Comparison of ENCODE assay signal across 1 cellular context in genomic region chr16:85567101-85567866, GRCh38.
TF ChIP-seq lines count a peak whose summit lies in the region.

No MANE protein-coding gene starts in this region.

TF ChIP-seq in K562, 482 proteins besides CTCF, POLR2A, EP300 and RAD21 (continued from another document and continues in another):
- TF ChIP-seq ZNF318 (IDR thresholded peaks at IDR 0.05; ENCODE audit: borderline replicate concordance in 1 of 2, low read depth in 1 of 2) (peak in 1 of 2 experiments; percentile 74; a peak in 1 of 4 replicates), DACH1 (IDR thresholded peaks at IDR 0.05; ENCODE audit: partially characterized antibody) (no peak), EHMT2 (IDR thresholded peaks at IDR 0.05) (no peak), IFI16 (CRISPR knock-in tag; IDR thresholded peaks at IDR 0.05) (0 out of 2 replicates have a peak, but pooled peaks have one; percentile 61), EWSR1 (IDR thresholded peaks at IDR 0.05; ENCODE audit: borderline replicate concordance, low read depth, partially characterized antibody) (no peak), MYBL2 (IDR thresholded peaks at IDR 0.05; ENCODE audit: low read depth) (no peak), MYBL2 (CRISPR knock-in tag; IDR thresholded peaks at IDR 0.05; ENCODE audit: borderline replicate concordance) (no peak), MYNN (IDR thresholded peaks at IDR 0.05) (no peak), MYNN (CRISPR knock-in tag; IDR thresholded peaks at IDR 0.05) (no peak), TGIF2 (CRISPR knock-in tag; IDR thresholded peaks at IDR 0.05) (no peak), NUFIP1 (IDR thresholded peaks at IDR 0.05; ENCODE audit: partially characterized antibody) (no peak), SMAD4 (CRISPR knock-in tag; conservative IDR thresholded peaks at IDR 0.05) (peak; percentile 97), CEBPG (CRISPR knock-in tag; IDR thresholded peaks at IDR 0.05) (no peak), CEBPG (tag; conservative IDR thresholded peaks at IDR 0.05 in 1 of 2, IDR thresholded peaks at IDR 0.05 in 1 of 2) (no peak), KDM1A (IDR thresholded peaks at IDR 0.05) (no peak), GABPB2 (CRISPR knock-in tag; conservative IDR thresholded peaks at IDR 0.05) (peak; percentile 60; the same call in 1 of the 2 replicates), THAP12 (CRISPR knock-in tag; IDR thresholded peaks at IDR 0.05) (peak; percentile 47; the same call in 1 of the 2 replicates), CBFB (CRISPR knock-in tag; IDR thresholded peaks at IDR 0.05) (peak; percentile 99), ZNF408 (CRISPR knock-in tag; IDR thresholded peaks at IDR 0.05; ENCODE audit: low read depth) (no peak), ZC3H8 (IDR thresholded peaks at IDR 0.05) (no peak), SNIP1 (IDR thresholded peaks at IDR 0.05; ENCODE audit: low read depth) (no peak), ZNF655 (CRISPR knock-in tag; IDR thresholded peaks at IDR 0.05) (no peak), RBM25 (IDR thresholded peaks at IDR 0.05; ENCODE audit: low read depth, low read length, severe bottlenecking) (no peak), ZNF165 (CRISPR knock-in tag; IDR thresholded peaks at IDR 0.05; ENCODE audit: borderline replicate concordance) (peak; percentile 71; the same call in 1 of the 2 replicates), ZNF449 (CRISPR knock-in tag; IDR thresholded peaks at IDR 0.05) (peak; percentile 64; the same call in 1 of the 2 replicates), C11orf30 (IDR thresholded peaks at IDR 0.05; ENCODE audit: low read depth) (no peak), SIX5 (IDR thresholded peaks at IDR 0.05; ENCODE audit: borderline replicate concordance in 1 of 2, insufficient read depth in 1 of 2, low read depth in 1 of 2, low read length in 2 of 2) (no peak), THRAP3 (IDR thresholded peaks at IDR 0.05; ENCODE audit: borderline replicate concordance) (no peak), KDM5B (IDR thresholded peaks at IDR 0.05; ENCODE audit: insufficient replicate concordance, low read depth, low read length) (no peak), ZNF274 (IDR thresholded peaks at IDR 0.05; ENCODE audit: borderline replicate concordance, low read depth, low read length) (no peak), TCF7 (IDR thresholded peaks at IDR 0.05; ENCODE audit: borderline replicate concordance) (no peak), ZNF740 (CRISPR knock-in tag; IDR thresholded peaks at IDR 0.05) (peak; percentile 69; the same call in 1 of the 2 replicates), ZNF740 (tag; IDR thresholded peaks at IDR 0.05) (peak in 1 of 2 experiments; percentile 80; a peak in 3 of 4 replicates), SAP30 (IDR thresholded peaks at IDR 0.05; ENCODE audit: borderline replicate concordance, insufficient read depth, low read depth, low read length, poor library complexity, severe bottlenecking) (no peak), ZNF263 (CRISPR knock-in tag; IDR thresholded peaks at IDR 0.05; ENCODE audit: borderline replicate concordance) (no peak; the same call in 1 of the 2 replicates), ZFP91 (CRISPR knock-in tag; IDR thresholded peaks at IDR 0.05) (no peak; the same call in 1 of the 2 replicates), SMARCC2 (IDR thresholded peaks at IDR 0.05; ENCODE audit: low read depth) (no peak), JUND (IDR thresholded peaks at IDR 0.05; ENCODE audit: borderline replicate concordance, low read depth, low read length) (peak; percentile 50), JUND (tag; IDR thresholded peaks at IDR 0.05; ENCODE audit: borderline replicate concordance, low read depth, low read length) (peak; percentile 82; the same call in 1 of the 3 replicates), ZNF444 (CRISPR knock-in tag; IDR thresholded peaks at IDR 0.05) (no peak; the same call in 1 of the 2 replicates), FOSL1 (tag; conservative IDR thresholded peaks at IDR 0.05) (no peak; the same call in 1 of the 2 replicates), TARDBP (IDR thresholded peaks at IDR 0.05) (peak; percentile 56; the same call in 1 of the 2 replicates), ILK (tag; IDR thresholded peaks at IDR 0.05; ENCODE audit: borderline replicate concordance, low read depth) (no peak), CREB1 (IDR thresholded peaks at IDR 0.05) (no peak; the same call in 1 of the 2 replicates), CREB1 (CRISPR knock-in tag; IDR thresholded peaks at IDR 0.05) (no peak; the same call in 1 of the 2 replicates), CBX3 (IDR thresholded peaks at IDR 0.05; ENCODE audit: borderline replicate concordance in 1 of 2, low read length in 2 of 2) (peak in 1 of 2 experiments; percentile 90; a peak in 1 of 3 replicates), MED1 (CRISPR knock-in tag; IDR thresholded peaks at IDR 0.05; ENCODE audit: borderline replicate concordance) (no peak)
- TF ChIP-seq, protein P1, sequence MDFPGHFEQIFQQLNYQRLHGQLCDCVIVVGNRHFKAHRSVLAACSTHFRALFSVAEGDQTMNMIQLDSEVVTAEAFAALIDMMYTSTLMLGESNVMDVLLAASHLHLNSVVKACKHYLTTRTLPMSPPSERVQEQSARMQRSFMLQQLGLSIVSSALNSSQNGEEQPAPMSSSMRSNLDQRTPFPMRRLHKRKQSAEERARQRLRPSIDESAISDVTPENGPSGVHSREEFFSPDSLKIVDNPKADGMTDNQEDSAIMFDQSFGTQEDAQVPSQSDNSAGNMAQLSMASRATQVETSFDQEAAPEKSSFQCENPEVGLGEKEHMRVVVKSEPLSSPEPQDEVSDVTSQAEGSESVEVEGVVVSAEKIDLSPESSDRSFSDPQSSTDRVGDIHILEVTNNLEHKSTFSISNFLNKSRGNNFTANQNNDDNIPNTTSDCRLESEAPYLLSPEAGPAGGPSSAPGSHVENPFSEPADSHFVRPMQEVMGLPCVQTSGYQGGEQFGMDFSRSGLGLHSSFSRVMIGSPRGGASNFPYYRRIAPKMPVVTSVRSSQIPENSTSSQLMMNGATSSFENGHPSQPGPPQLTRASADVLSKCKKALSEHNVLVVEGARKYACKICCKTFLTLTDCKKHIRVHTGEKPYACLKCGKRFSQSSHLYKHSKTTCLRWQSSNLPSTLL (IDR thresholded peaks at IDR 0.05) = no peak
